8 cellular contexts compared by ENCODE assay signal in genomic region chr3:157088506-157089454, GRCh38.
DNase-seq lines count a peak whose midpoint lies in the region; ATAC-seq and TF ChIP-seq lines count a peak whose summit lies in the region.

No MANE protein-coding gene starts in this region.

- H3K9me3 ChIP-seq in AG04450 (ENCODE audit: control insufficient read depth, insufficient read depth, low read length): no peaks in the 10 kb centered on the region; the same call in 1 of the 2 replicates

- peaks cover 16% of the 10 kb centered on the region for H3K4me1 Mint-ChIP-seq in memory B cell

- no peak for TF ChIP-seq CTCF in AG04450 (IDR thresholded peaks at IDR 0.05; ENCODE audit: low read depth, low read length)

- ATAC-seq in HG03460 (IDR thresholded peaks at IDR 0.05; ENCODE audit: unreplicated experiment) (peak; percentile 67), memory B cell (ENCODE audit: low read depth) (peak; percentile 87)

- H3K27ac Mint-ChIP-seq in memory B cell: peak overlapping the region; percentile 97

- POLR2A ChIA-PET in AG04450 (lab: Yijun Ruan, JAX): interaction anchor here (0.6 to 2.4 kb wide), 24 partner anchors 10 to 553 kb away, joined by 3 to 36 read pairs (median 5); partner anchors contain the start of genes CCNL1 and SSR3

- DNase-seq in AG04450 (ENCODE audit: low read depth, low spot score): peak; percentile 88
- peak; percentile 73 for DNase-seq in GM19240 (ENCODE audit: insufficient read length, low spot score)
- peak; percentile 96 for DNase-seq in activated CD4-positive, alpha-beta T cell treated with anti-CD3 and anti-CD28 coated beads for 48 hours
- DNase-seq in ecto neural progenitor cell (ENCODE audit: low spot score): peak; percentile 97
- peak; percentile 90 to 93 for DNase-seq in memory B cell (ENCODE audit: low spot score in 2 of 2)
- DNase-seq in stimulated activated CD8-positive, alpha-beta memory T cell treated with anti-CD3 and anti-CD28 coated beads, Interleukin-15, amount 100 ng/mL, for 1 hour (ENCODE audit: low read depth): peak; percentile 82
- no peak for DNase-seq in NCI-H524 (lab: John Stamatoyannopoulos, UW)

- CTCF ChIA-PET in AG04450 (lab: Charles Lee): interaction anchor here (0.5 to 9.2 kb wide), 21 partner anchors 8 to 938 kb away, joined by 3 to 86 read pairs (median 4); partner anchors contain the start of genes SSR3 and TIPARP

- peak overlapping the region; percentile 72 for H3K4me3 ChIP-seq in AG04450 (ENCODE audit: low read depth, low read length)

- H3K36me3 Mint-ChIP-seq in memory B cell: no peaks in the 10 kb centered on the region

- peak overlapping the region; percentile 89 for H3K4me3 Mint-ChIP-seq in memory B cell

- no peaks in the 10 kb centered on the region for H3K9me3 Mint-ChIP-seq in memory B cell

- H3K27ac ChIP-seq in AG04450 (ENCODE audit: low read depth, low read length): peak overlapping the region; percentile 99

- peaks cover 1% of the 10 kb centered on the region for H3K27me3 Mint-ChIP-seq in memory B cell

- no peaks in the 10 kb centered on the region for H3K27me3 ChIP-seq in AG04450 (ENCODE audit: control insufficient read depth, insufficient read depth, low read length)

Comparison
In these comparisons a context has a peak if more than half of its experiments do, and no peak if none do; other contexts are left out.
1. DNase-seq: peak in AG04450 (single experiment), GM19240 (single experiment), activated CD4-positive, alpha-beta T cell treated with anti-CD3 and anti-CD28 coated beads for 48 hours (single experiment), ecto neural progenitor cell (single experiment), memory B cell (2 of 2) and stimulated activated CD8-positive, alpha-beta memory T cell treated with anti-CD3 and anti-CD28 coated beads, Interleukin-15, amount 100 ng/mL, for 1 hour (single experiment); none in NCI-H524 (0 of 2).